Comparison of ENCODE assay signal across 1 cellular context in the genomic region with DNA sequence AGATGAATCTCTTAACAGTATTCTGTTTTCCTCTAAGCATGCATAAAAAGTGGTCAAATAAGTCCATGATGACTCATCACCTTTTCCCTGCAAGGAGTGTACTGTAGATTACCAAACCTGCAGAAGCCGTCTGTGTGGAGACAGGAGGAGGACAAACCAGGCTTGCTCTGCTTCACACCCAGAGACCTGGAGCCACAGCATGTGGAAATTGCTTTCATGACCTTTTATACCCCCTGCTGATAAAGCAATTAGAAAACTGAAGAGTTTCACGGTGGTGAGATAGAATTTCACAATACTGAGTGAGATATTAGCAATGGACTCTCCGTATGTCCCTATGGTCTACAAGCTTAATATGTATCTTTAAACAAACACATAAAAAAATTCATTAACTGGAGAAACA.
TF ChIP-seq lines count a peak whose summit lies in the region.

No MANE protein-coding gene starts in this region.

TF ChIP-seq in K562, 482 proteins besides CTCF, POLR2A, EP300 and RAD21 (continues in another document):
- TF ChIP-seq, protein P1, sequence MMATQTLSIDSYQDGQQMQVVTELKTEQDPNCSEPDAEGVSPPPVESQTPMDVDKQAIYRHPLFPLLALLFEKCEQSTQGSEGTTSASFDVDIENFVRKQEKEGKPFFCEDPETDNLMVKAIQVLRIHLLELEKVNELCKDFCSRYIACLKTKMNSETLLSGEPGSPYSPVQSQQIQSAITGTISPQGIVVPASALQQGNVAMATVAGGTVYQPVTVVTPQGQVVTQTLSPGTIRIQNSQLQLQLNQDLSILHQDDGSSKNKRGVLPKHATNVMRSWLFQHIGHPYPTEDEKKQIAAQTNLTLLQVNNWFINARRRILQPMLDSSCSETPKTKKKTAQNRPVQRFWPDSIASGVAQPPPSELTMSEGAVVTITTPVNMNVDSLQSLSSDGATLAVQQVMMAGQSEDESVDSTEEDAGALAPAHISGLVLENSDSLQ (IDR thresholded peaks at IDR 0.05) = 0 out of 2 replicates have a peak, but pooled peaks have one; percentile 8
- TF ChIP-seq RNF2 (IDR thresholded peaks at IDR 0.05) = 0 out of 2 replicates have a peak, but pooled peaks have one; percentile 45
- no peak for TF ChIP-seq SIN3A (IDR thresholded peaks at IDR 0.05; ENCODE audit: borderline replicate concordance in 2 of 2, control insufficient read depth in 1 of 2, low read depth in 2 of 2, low read length in 2 of 2)
- peak; percentile 48 for TF ChIP-seq DACH1 (IDR thresholded peaks at IDR 0.05; ENCODE audit: partially characterized antibody)
- peak; percentile 92 for TF ChIP-seq SMARCA4 (IDR thresholded peaks at IDR 0.05)
- TF ChIP-seq, protein P2, sequence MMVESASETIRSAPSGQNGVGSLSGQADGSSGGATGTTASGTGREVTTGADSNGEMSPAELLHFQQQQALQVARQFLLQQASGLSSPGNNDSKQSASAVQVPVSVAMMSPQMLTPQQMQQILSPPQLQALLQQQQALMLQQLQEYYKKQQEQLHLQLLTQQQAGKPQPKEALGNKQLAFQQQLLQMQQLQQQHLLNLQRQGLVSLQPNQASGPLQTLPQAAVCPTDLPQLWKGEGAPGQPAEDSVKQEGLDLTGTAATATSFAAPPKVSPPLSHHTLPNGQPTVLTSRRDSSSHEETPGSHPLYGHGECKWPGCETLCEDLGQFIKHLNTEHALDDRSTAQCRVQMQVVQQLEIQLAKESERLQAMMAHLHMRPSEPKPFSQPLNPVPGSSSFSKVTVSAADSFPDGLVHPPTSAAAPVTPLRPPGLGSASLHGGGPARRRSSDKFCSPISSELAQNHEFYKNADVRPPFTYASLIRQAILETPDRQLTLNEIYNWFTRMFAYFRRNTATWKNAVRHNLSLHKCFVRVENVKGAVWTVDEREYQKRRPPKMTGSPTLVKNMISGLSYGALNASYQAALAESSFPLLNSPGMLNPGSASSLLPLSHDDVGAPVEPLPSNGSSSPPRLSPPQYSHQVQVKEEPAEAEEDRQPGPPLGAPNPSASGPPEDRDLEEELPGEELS (CRISPR knock-in tag; IDR thresholded peaks at IDR 0.05; ENCODE audit: borderline replicate concordance) = no peak
- peak; percentile 63; the same call in 1 of the 2 replicates for TF ChIP-seq NBN (IDR thresholded peaks at IDR 0.05; ENCODE audit: low read depth)
- TF ChIP-seq ZNF444 (CRISPR knock-in tag; IDR thresholded peaks at IDR 0.05) = no peak
- no peak for TF ChIP-seq SRSF7 (optimal IDR thresholded peaks at IDR 0.05; ENCODE audit: low read depth, low read length)
- 0 out of 2 replicates have a peak, but pooled peaks have one; percentile 8 for TF ChIP-seq STAT5A (IDR thresholded peaks at IDR 0.05; ENCODE audit: borderline replicate concordance, low read length)
- TF ChIP-seq SRSF3 (IDR thresholded peaks at IDR 0.05; ENCODE audit: insufficient read depth, low read length) = no peak
- TF ChIP-seq CBX2 (IDR thresholded peaks at IDR 0.05; ENCODE audit: insufficient read depth, low read length, poor library complexity, severe bottlenecking) = no peak
- TF ChIP-seq, protein P3, sequence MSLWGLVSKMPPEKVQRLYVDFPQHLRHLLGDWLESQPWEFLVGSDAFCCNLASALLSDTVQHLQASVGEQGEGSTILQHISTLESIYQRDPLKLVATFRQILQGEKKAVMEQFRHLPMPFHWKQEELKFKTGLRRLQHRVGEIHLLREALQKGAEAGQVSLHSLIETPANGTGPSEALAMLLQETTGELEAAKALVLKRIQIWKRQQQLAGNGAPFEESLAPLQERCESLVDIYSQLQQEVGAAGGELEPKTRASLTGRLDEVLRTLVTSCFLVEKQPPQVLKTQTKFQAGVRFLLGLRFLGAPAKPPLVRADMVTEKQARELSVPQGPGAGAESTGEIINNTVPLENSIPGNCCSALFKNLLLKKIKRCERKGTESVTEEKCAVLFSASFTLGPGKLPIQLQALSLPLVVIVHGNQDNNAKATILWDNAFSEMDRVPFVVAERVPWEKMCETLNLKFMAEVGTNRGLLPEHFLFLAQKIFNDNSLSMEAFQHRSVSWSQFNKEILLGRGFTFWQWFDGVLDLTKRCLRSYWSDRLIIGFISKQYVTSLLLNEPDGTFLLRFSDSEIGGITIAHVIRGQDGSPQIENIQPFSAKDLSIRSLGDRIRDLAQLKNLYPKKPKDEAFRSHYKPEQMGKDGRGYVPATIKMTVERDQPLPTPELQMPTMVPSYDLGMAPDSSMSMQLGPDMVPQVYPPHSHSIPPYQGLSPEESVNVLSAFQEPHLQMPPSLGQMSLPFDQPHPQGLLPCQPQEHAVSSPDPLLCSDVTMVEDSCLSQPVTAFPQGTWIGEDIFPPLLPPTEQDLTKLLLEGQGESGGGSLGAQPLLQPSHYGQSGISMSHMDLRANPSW (CRISPR knock-in tag; IDR thresholded peaks at IDR 0.05) = no peak
- TF ChIP-seq POLR2AphosphoS5 (IDR thresholded peaks at IDR 0.05; ENCODE audit: control insufficient read depth, insufficient read depth, low read depth, low read length) = peak; percentile 64
- TF ChIP-seq, protein P4, sequence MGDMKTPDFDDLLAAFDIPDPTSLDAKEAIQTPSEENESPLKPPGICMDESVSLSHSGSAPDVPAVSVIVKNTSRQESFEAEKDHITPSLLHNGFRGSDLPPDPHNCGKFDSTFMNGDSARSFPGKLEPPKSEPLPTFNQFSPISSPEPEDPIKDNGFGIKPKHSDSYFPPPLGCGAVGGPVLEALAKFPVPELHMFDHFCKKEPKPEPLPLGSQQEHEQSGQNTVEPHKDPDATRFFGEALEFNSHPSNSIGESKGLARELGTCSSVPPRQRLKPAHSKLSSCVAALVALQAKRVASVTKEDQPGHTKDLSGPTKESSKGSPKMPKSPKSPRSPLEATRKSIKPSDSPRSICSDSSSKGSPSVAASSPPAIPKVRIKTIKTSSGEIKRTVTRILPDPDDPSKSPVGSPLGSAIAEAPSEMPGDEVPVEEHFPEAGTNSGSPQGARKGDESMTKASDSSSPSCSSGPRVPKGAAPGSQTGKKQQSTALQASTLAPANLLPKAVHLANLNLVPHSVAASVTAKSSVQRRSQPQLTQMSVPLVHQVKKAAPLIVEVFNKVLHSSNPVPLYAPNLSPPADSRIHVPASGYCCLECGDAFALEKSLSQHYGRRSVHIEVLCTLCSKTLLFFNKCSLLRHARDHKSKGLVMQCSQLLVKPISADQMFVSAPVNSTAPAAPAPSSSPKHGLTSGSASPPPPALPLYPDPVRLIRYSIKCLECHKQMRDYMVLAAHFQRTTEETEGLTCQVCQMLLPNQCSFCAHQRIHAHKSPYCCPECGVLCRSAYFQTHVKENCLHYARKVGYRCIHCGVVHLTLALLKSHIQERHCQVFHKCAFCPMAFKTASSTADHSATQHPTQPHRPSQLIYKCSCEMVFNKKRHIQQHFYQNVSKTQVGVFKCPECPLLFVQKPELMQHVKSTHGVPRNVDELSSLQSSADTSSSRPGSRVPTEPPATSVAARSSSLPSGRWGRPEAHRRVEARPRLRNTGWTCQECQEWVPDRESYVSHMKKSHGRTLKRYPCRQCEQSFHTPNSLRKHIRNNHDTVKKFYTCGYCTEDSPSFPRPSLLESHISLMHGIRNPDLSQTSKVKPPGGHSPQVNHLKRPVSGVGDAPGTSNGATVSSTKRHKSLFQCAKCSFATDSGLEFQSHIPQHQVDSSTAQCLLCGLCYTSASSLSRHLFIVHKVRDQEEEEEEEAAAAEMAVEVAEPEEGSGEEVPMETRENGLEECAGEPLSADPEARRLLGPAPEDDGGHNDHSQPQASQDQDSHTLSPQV (IDR thresholded peaks at IDR 0.05) = peak; percentile 91
- TF ChIP-seq CBFA2T2 (conservative IDR thresholded peaks at IDR 0.05) = peak; percentile 61
- peak in 1 of 2 experiments; percentile 58; a peak in 1 of 4 replicates for TF ChIP-seq HDAC1 (IDR thresholded peaks at IDR 0.05)
- TF ChIP-seq, protein P5, sequence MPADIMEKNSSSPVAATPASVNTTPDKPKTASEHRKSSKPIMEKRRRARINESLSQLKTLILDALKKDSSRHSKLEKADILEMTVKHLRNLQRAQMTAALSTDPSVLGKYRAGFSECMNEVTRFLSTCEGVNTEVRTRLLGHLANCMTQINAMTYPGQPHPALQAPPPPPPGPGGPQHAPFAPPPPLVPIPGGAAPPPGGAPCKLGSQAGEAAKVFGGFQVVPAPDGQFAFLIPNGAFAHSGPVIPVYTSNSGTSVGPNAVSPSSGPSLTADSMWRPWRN (IDR thresholded peaks at IDR 0.05; ENCODE audit: low read depth) = no peak
- 0 out of 2 replicates have a peak, but pooled peaks have one; percentile 26 for TF ChIP-seq CXXC5 (CRISPR knock-in tag; IDR thresholded peaks at IDR 0.05)
- TF ChIP-seq HDAC2 (IDR thresholded peaks at IDR 0.05) = peak; percentile 61; the same call in 1 of the 2 replicates
- no peak for TF ChIP-seq CBX5 (IDR thresholded peaks at IDR 0.05; ENCODE audit: borderline replicate concordance, low read depth)
- TF ChIP-seq JUND (IDR thresholded peaks at IDR 0.05; ENCODE audit: borderline replicate concordance, low read depth, low read length) = peak; percentile 95
- TF ChIP-seq JUND (tag; IDR thresholded peaks at IDR 0.05; ENCODE audit: borderline replicate concordance, low read depth, low read length) = peak; percentile 95
- TF ChIP-seq, protein P6, sequence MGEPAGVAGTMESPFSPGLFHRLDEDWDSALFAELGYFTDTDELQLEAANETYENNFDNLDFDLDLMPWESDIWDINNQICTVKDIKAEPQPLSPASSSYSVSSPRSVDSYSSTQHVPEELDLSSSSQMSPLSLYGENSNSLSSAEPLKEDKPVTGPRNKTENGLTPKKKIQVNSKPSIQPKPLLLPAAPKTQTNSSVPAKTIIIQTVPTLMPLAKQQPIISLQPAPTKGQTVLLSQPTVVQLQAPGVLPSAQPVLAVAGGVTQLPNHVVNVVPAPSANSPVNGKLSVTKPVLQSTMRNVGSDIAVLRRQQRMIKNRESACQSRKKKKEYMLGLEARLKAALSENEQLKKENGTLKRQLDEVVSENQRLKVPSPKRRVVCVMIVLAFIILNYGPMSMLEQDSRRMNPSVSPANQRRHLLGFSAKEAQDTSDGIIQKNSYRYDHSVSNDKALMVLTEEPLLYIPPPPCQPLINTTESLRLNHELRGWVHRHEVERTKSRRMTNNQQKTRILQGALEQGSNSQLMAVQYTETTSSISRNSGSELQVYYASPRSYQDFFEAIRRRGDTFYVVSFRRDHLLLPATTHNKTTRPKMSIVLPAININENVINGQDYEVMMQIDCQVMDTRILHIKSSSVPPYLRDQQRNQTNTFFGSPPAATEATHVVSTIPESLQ (CRISPR knock-in tag; IDR thresholded peaks at IDR 0.05) = no peak
- no peak for TF ChIP-seq PCBP1 (IDR thresholded peaks at IDR 0.05; ENCODE audit: low read depth, low read length, poor library complexity, severe bottlenecking)
- peak; percentile 99 for TF ChIP-seq C11orf30 (IDR thresholded peaks at IDR 0.05; ENCODE audit: low read depth)
- TF ChIP-seq SAFB2 (IDR thresholded peaks at IDR 0.05; ENCODE audit: borderline replicate concordance, low read depth, low read length, severe bottlenecking) = no peak
- TF ChIP-seq, protein P7, sequence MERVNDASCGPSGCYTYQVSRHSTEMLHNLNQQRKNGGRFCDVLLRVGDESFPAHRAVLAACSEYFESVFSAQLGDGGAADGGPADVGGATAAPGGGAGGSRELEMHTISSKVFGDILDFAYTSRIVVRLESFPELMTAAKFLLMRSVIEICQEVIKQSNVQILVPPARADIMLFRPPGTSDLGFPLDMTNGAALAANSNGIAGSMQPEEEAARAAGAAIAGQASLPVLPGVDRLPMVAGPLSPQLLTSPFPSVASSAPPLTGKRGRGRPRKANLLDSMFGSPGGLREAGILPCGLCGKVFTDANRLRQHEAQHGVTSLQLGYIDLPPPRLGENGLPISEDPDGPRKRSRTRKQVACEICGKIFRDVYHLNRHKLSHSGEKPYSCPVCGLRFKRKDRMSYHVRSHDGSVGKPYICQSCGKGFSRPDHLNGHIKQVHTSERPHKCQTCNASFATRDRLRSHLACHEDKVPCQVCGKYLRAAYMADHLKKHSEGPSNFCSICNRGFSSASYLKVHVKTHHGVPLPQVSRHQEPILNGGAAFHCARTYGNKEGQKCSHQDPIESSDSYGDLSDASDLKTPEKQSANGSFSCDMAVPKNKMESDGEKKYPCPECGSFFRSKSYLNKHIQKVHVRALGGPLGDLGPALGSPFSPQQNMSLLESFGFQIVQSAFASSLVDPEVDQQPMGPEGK (CRISPR knock-in tag; IDR thresholded peaks at IDR 0.05; ENCODE audit: borderline replicate concordance) = no peak
- TF ChIP-seq KAT2B (IDR thresholded peaks at IDR 0.05; ENCODE audit: low read depth, low read length) = no peak
- TF ChIP-seq HDAC3 (IDR thresholded peaks at IDR 0.05; ENCODE audit: borderline replicate concordance, partially characterized antibody) = no peak
- no peak for TF ChIP-seq HDGF (IDR thresholded peaks at IDR 0.05)
- TF ChIP-seq, protein P8, sequence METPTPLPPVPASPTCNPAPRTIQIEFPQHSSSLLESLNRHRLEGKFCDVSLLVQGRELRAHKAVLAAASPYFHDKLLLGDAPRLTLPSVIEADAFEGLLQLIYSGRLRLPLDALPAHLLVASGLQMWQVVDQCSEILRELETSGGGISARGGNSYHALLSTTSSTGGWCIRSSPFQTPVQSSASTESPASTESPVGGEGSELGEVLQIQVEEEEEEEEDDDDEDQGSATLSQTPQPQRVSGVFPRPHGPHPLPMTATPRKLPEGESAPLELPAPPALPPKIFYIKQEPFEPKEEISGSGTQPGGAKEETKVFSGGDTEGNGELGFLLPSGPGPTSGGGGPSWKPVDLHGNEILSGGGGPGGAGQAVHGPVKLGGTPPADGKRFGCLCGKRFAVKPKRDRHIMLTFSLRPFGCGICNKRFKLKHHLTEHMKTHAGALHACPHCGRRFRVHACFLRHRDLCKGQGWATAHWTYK (CRISPR knock-in tag; IDR thresholded peaks at IDR 0.05) = no peak
- 0 out of 4 replicates have a peak, but pooled peaks of 1 of the 2 experiments have one; percentile 12 for TF ChIP-seq NRF1 (conservative IDR thresholded peaks at IDR 0.05 in 1 of 2, IDR thresholded peaks at IDR 0.05 in 1 of 2)
- TF ChIP-seq ZNF79 (CRISPR knock-in tag; IDR thresholded peaks at IDR 0.05; ENCODE audit: low read depth) = no peak
- no peak for TF ChIP-seq TGIF2 (CRISPR knock-in tag; IDR thresholded peaks at IDR 0.05)
- no peak for TF ChIP-seq ZSCAN29 (IDR thresholded peaks at IDR 0.05)
- TF ChIP-seq SMARCC2 (IDR thresholded peaks at IDR 0.05; ENCODE audit: low read depth) = peak; percentile 87
- TF ChIP-seq, protein P9, sequence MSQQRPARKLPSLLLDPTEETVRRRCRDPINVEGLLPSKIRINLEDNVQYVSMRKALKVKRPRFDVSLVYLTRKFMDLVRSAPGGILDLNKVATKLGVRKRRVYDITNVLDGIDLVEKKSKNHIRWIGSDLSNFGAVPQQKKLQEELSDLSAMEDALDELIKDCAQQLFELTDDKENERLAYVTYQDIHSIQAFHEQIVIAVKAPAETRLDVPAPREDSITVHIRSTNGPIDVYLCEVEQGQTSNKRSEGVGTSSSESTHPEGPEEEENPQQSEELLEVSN (IDR thresholded peaks at IDR 0.05; ENCODE audit: borderline replicate concordance in 1 of 2, extremely low read depth in 1 of 2, insufficient read depth in 1 of 2, insufficient read length in 1 of 2, low read depth in 1 of 2, low read length in 1 of 2, poor library complexity in 1 of 2, severe bottlenecking in 1 of 2) = peak; percentile 52 to 80
- no peak for TF ChIP-seq SP2 (IDR thresholded peaks at IDR 0.05; ENCODE audit: extremely low read depth, low read depth, low read length, poor library complexity, severe bottlenecking)
- no peak for TF ChIP-seq RAD51 (IDR thresholded peaks at IDR 0.05; ENCODE audit: borderline replicate concordance, low read depth)
